In the genomic region with DNA sequence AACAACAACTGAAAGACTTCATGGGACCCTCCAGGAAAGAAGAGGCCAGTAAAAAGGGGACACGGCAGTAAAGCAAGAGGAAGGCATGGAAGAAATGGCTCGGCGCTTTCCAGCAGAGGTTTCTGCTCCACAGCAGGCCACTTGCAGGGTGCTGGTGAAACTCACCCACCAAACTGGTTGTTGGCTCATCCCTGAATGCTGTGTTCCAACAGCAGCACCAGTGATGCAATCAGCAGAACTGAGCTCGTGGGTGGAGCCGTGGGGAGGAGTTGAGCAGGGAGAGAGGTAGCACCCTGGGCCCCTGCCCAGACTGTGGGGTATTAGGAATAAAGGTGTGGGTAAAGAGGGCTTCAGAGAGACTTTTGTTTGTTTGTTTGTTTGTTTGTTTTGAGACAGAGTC, we compare ENCODE assay signal across 14 cellular contexts.
DNase-seq lines count a peak whose midpoint lies in the region; ATAC-seq, FAIRE-seq and TF ChIP-seq lines count a peak whose summit lies in the region.
"Had no signal": no experiment of that assay in that cellular context is flagged by ENCODE, and none has a peak within 500 bp of the region (broad histone marks: within the 10 kb centered on the region; RNA-seq: fewer than 3 reads in every experiment).

No MANE protein-coding gene starts in this region.

- TF ChIP-seq RAD21 in A549 (conservative IDR thresholded peaks at IDR 0.05 in 1 of 2, IDR thresholded peaks at IDR 0.05 in 1 of 2), result no peak
- TF ChIP-seq RAD21 in K562 (CRISPR knock-in tag; conservative IDR thresholded peaks at IDR 0.05 in 1 of 2, IDR thresholded peaks at IDR 0.05 in 1 of 2), result no peak

- peaks cover 3% of the 10 kb centered on the region for H3K9me1 ChIP-seq in K562 (ENCODE audit: control insufficient read depth, insufficient read depth, low read length)

- no peak for TF ChIP-seq CTCF in A549 (IDR thresholded peaks at IDR 0.05)
- no peak for TF ChIP-seq CTCF in K562 (IDR thresholded peaks at IDR 0.05 in 2 of 3, conservative IDR thresholded peaks at IDR 0.05 in 1 of 3; ENCODE audit: insufficient read depth in 2 of 3, low read depth in 1 of 3, low read length in 3 of 3)
- no peak for TF ChIP-seq CTCF in MM.1S (IDR thresholded peaks at IDR 0.05; ENCODE audit: low read length)

- no TSS peak for BruUV-seq in K562 (replicated peaks; lab: Mats Ljungman, UMichigan)

- H3K9me2 ChIP-seq in MM.1S (replicated peaks; ENCODE audit: insufficient read depth, low read length), result no peaks in the 10 kb centered on the region

- in situ Hi-C loops in K562 (cut with MboI), result no loop called here

- no peak overlapping the region for H2AFZ ChIP-seq in K562 (ENCODE audit: low read depth, low read length)
- H2AFZ ChIP-seq in MM.1S (ENCODE audit: low read length), result no peak overlapping the region

- TF ChIP-seq POLR2A in A549 (IDR thresholded peaks at IDR 0.05; ENCODE audit: low read length) (no peak), K562 (conservative IDR thresholded peaks at IDR 0.05) (no peak)

- whole genome bisulfite sequencing in A549 (ENCODE audit: missing lambda C conversion rate), result 69% methylated on average over 5 of the region's 5 CpGs
- WGBS in K562 (ENCODE audit: insufficient coverage, low coverage, missing lambda C conversion rate), result 18% methylated on average over 5 of the region's 5 CpGs

- H3K79me2 ChIP-seq in K562 (ENCODE audit: control insufficient read depth, insufficient read depth, low read length) (peaks cover 4% of the 10 kb centered on the region; the same call in 1 of the 3 replicates), MM.1S (ENCODE audit: low read length) (no peaks in the 10 kb centered on the region)

- H3K27me3 ChIP-seq in K562 (ENCODE audit: control insufficient read depth in 2 of 2, insufficient read depth in 2 of 2, low read length in 2 of 2) (peaks cover 0 to 3% of the 10 kb centered on the region in 2 experiments; a peak in 3 of 5 replicates), MM.1S (replicated peaks; ENCODE audit: insufficient read depth, low read length) (no peaks in the 10 kb centered on the region; the same call in 1 of the 2 replicates)
- H3K27me3 ChIP-seq: BE2C had no signal

- H3K4me2 ChIP-seq in A549 (no peak overlapping the region), K562 (ENCODE audit: insufficient read depth, low read length) (no peak overlapping the region), MM.1S (ENCODE audit: low read depth, low read length) (no peak overlapping the region)

- H3K9me3 ChIP-seq in A549 (no peaks in the 10 kb centered on the region), K562 (replicated peaks; ENCODE audit: control insufficient read depth, insufficient read depth, low read depth, low read length) (no peaks in the 10 kb centered on the region), MM.1S (replicated peaks; ENCODE audit: insufficient read depth, low read length) (no peaks in the 10 kb centered on the region; the same call in 1 of the 2 replicates)
- H3K9me3 ChIP-seq: BE2C had no signal

- POLR2A ChIA-PET in A549 (lab: Yijun Ruan, JAX) (interaction anchor here (1.4 kb wide), 1 partner anchor 75 kb away, joined by 3 read pairs; no protein-coding TSS in a partner anchor), K562 (lab: Yijun Ruan, JAX) (interaction anchor here (0.7 to 1.4 kb wide), 3 partner anchors 11 to 145 kb away, joined by 3 to 4 read pairs (median 3); no protein-coding TSS in a partner anchor)

- CTCF ChIA-PET in A549 (lab: Yijun Ruan, JAX), result interaction anchor here (0.6 to 1.1 kb wide), 3 partner anchors 24 to 167 kb away, joined by 3 to 4 read pairs (median 4); no protein-coding TSS in a partner anchor
- CTCF ChIA-PET in K562 (lab: Yijun Ruan, JAX; ENCODE audit: low intra/inter-chr PET ratio), result no interaction called here

- DNase-seq in A549 (ENCODE audit: low read depth in 1 of 2, low spot score in 1 of 2), result no peak
- DNase-seq in HPDE6-E6E7 (ENCODE audit: extremely low spot score), result peak; percentile 63
- peak in 1 of 4 experiments; percentile 48 for DNase-seq in K562 (ENCODE audit: extremely low read depth in 1 of 4, low spot score in 3 of 4)
- DNase-seq in islet precursor cell, result peak; percentile 82
- no peak for DNase-seq in T-helper 1 cell
- DNase-seq in NCI-H128 (lab: John Stamatoyannopoulos, UW; ENCODE audit: unreplicated experiment), result no peak
- DNase-seq in MM.1S, result no peak
- DNase-seq: activated CD4-positive, alpha-beta T cell treated with anti-CD3 and anti-CD28 coated beads for 36 hours; activated gamma-delta T cell treated with Interleukin-2 at 50 U/mL for 16 hours; BE2C; NCI-H2081 treated with DMSO at 0.1 percent for 48 hours; SHP77 had no signal

- TF ChIP-seq EP300 in A549 (IDR thresholded peaks at IDR 0.05) (no peak), K562 (IDR thresholded peaks at IDR 0.05; ENCODE audit: low read length) (no peak)

- no peak for ATAC-seq in A549
- peak; percentile 55 for ATAC-seq in K562
- no peak for ATAC-seq in HG03457 (IDR thresholded peaks at IDR 0.05; ENCODE audit: unreplicated experiment)
- ATAC-seq: activated CD4-positive, alpha-beta T cell treated with anti-CD3 and anti-CD28 coated beads for 36 hours had no signal

- H3K36me3 ChIP-seq in K562 (ENCODE audit: control insufficient read depth, insufficient read depth, low read length) (no peaks in the 10 kb centered on the region), MM.1S (replicated peaks; ENCODE audit: insufficient read depth, low read length) (no peaks in the 10 kb centered on the region)
- H3K36me3 ChIP-seq: BE2C had no signal

- FAIRE-seq in A549 (lab: Jason Lieb, UNC) (no peak), K562 (lab: Jason Lieb, UNC) (peak; percentile 48)
- FAIRE-seq: islet of Langerhans had no signal

- H3K4me1 ChIP-seq in A549 (peaks cover 20% of the 10 kb centered on the region), K562 (replicated peaks in 1 of 2; ENCODE audit: control insufficient read depth in 2 of 2, insufficient read depth in 2 of 2, low read length in 2 of 2) (peaks cover 16 to 19% of the 10 kb centered on the region in 2 experiments; a peak in 4 of 5 replicates), MM.1S (ENCODE audit: low read length) (no peaks in the 10 kb centered on the region)
- H3K4me1 ChIP-seq: BE2C had no signal

- intact Hi-C loops in K562 (cut with micrococcal nuclease), result no loop called here

- H3K4me3 ChIP-seq in A549 (no peak overlapping the region), K562 (no peak overlapping the region), MM.1S (ENCODE audit: low read length) (no peak overlapping the region)

- H3K9ac ChIP-seq in K562 (ENCODE audit: insufficient read depth in 1 of 2, low read depth in 2 of 2, low read length in 2 of 2) (no peak overlapping the region), MM.1S (ENCODE audit: low read length) (no peak overlapping the region)

- H3K27ac ChIP-seq in A549 (no peak overlapping the region), K562 (ENCODE audit: extremely low read depth, low read depth, low read length) (no peak overlapping the region), MM.1S (ENCODE audit: low read length) (no peak overlapping the region)

- H4K20me1 ChIP-seq in K562 (replicated peaks; ENCODE audit: control insufficient read depth, insufficient read depth, low read length) (no peaks in the 10 kb centered on the region), MM.1S (ENCODE audit: insufficient read depth, low read length) (no peaks in the 10 kb centered on the region)

- peaks cover 7% of the 10 kb centered on the region; the same call in 1 of the 2 replicates for H3F3A ChIP-seq in MM.1S (ENCODE audit: insufficient read depth, low read length)

TF ChIP-seq in A549, 52 proteins besides CTCF, POLR2A, EP300 and RAD21:
- TF ChIP-seq MYC (IDR thresholded peaks at IDR 0.05; ENCODE audit: borderline replicate concordance, low read length), result no peak
- peak; percentile 35 to 43; a peak in 1 of 4 replicates for TF ChIP-seq CEBPB (IDR thresholded peaks at IDR 0.05)

TF ChIP-seq in K562, 482 proteins besides CTCF, POLR2A, EP300 and RAD21 (continues in another document):
- no peak for TF ChIP-seq KLF1 (tag; IDR thresholded peaks at IDR 0.05)
- TF ChIP-seq BRD9 (IDR thresholded peaks at IDR 0.05; ENCODE audit: low read depth, partially characterized antibody), result no peak
- TF ChIP-seq, protein P1, sequence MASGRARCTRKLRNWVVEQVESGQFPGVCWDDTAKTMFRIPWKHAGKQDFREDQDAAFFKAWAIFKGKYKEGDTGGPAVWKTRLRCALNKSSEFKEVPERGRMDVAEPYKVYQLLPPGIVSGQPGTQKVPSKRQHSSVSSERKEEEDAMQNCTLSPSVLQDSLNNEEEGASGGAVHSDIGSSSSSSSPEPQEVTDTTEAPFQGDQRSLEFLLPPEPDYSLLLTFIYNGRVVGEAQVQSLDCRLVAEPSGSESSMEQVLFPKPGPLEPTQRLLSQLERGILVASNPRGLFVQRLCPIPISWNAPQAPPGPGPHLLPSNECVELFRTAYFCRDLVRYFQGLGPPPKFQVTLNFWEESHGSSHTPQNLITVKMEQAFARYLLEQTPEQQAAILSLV (tag; IDR thresholded peaks at IDR 0.05), result 0 out of 2 replicates have a peak, but pooled peaks have one; percentile 67
- TF ChIP-seq MAFF (IDR thresholded peaks at IDR 0.05; ENCODE audit: low read length), result no peak
- TF ChIP-seq CEBPG (CRISPR knock-in tag; IDR thresholded peaks at IDR 0.05), result peak; percentile 94
- TF ChIP-seq CEBPG (tag; conservative IDR thresholded peaks at IDR 0.05 in 1 of 2, IDR thresholded peaks at IDR 0.05 in 1 of 2), result peak; percentile 91 to 95
- TF ChIP-seq FOXJ2 (tag; IDR thresholded peaks at IDR 0.05), result 0 out of 2 replicates have a peak, but pooled peaks have one; percentile 39
- TF ChIP-seq, protein P2, sequence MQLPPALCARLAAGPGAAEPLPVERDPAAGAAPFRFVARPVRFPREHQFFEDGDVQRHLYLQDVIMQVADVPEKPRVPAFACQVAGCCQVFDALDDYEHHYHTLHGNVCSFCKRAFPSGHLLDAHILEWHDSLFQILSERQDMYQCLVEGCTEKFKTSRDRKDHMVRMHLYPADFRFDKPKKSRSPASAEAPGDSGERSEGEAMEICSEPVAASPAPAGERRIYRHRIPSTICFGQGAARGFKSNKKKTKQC (CRISPR knock-in tag; IDR thresholded peaks at IDR 0.05), result no peak
- TF ChIP-seq, protein P3, sequence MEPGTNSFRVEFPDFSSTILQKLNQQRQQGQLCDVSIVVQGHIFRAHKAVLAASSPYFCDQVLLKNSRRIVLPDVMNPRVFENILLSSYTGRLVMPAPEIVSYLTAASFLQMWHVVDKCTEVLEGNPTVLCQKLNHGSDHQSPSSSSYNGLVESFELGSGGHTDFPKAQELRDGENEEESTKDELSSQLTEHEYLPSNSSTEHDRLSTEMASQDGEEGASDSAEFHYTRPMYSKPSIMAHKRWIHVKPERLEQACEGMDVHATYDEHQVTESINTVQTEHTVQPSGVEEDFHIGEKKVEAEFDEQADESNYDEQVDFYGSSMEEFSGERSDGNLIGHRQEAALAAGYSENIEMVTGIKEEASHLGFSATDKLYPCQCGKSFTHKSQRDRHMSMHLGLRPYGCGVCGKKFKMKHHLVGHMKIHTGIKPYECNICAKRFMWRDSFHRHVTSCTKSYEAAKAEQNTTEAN (CRISPR knock-in tag; IDR thresholded peaks at IDR 0.05), result no peak
- peak; percentile 67 for TF ChIP-seq JUND (IDR thresholded peaks at IDR 0.05; ENCODE audit: borderline replicate concordance, low read depth, low read length)
- TF ChIP-seq JUND (tag; IDR thresholded peaks at IDR 0.05; ENCODE audit: borderline replicate concordance, low read depth, low read length), result peak; percentile 53; the same call in 1 of the 3 replicates
- no peak for TF ChIP-seq ZNF551 (CRISPR knock-in tag; IDR thresholded peaks at IDR 0.05)

Comparison
In these comparisons a context has a peak if more than half of its experiments do, and no peak if none do; other contexts are left out.
1. DNase-seq: peak in HPDE6-E6E7 (single experiment) and islet precursor cell (single experiment); none in A549 (0 of 2), T-helper 1 cell (0 of 5), NCI-H128 (single experiment) and MM.1S (single experiment).